ENCODE assay signal across 19 cellular contexts in the genomic region with DNA sequence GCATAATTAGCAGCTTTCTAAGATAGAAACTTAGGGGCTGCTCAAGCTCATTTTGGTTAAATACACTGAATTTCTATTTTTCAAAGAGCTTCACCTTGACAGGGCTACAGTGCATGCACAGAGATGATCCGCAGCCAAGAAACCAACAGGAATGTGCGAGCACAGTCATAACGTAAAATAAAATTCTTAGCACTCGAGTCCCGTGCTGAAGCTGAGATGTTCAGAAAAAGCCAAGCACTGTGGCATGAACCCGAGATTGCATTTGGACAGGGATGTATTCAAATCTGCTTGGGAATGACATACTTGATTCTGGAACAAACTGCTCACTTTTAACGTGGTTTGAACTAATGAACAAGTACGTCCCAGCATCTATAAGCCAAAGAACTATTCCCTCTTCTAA.
A peak's percentile ranks its signal among the peaks of the same experiment; 100 is the strongest.
DNase-seq lines count a peak whose midpoint lies in the region; ATAC-seq, FAIRE-seq and TF ChIP-seq lines count a peak whose summit lies in the region.
"Had no signal": no experiment of that assay in that cellular context is flagged by ENCODE, and none has a peak within 500 bp of the region (broad histone marks: within the 10 kb centered on the region; RNA-seq: fewer than 3 reads in every experiment).

No MANE protein-coding gene starts in this region.

- in situ Hi-C loops in GM23248 (cut with MboI): no loop called here

- no peak for TF ChIP-seq POLR2A in H54 (IDR thresholded peaks at IDR 0.05; ENCODE audit: low read depth, low read length)

- H3K4me3 Mint-ChIP-seq in endodermal cell: no peak overlapping the region
- H3K4me3 Mint-ChIP-seq in mesothelial cell of epicardium: no peak overlapping the region
- H3K4me3 Mint-ChIP-seq: activated T-helper 17 cell treated with anti-CD3 and anti-CD28 coated beads, Interleukin-2, amount 50 U/mL, for 72 hours; T-helper 1 cell treated with Interleukin-12 subunit alpha and Interleukin-12 subunit beta and Interleukin-4 antibody, amounts not matched to agents 30 μg/mL and 1 μg/mL, for 36 hours; WTC11 had no signal

- H3K36me3 ChIP-seq in endodermal cell (ENCODE audit: control insufficient read depth, insufficient read depth, low read length) (no peaks in the 10 kb centered on the region), thoracic aorta (no peaks in the 10 kb centered on the region), GM23248 (ENCODE audit: low read depth) (no peaks in the 10 kb centered on the region)
- H3K36me3 ChIP-seq: BLaER1 treated with 17β-estradiol and CSF1 and Interleukin-3, amounts not matched to agents 10 nM and 100 nM had no signal

- H3K27me3 Mint-ChIP-seq in endodermal cell (ENCODE audit: insufficient read depth) (no peaks in the 10 kb centered on the region), mesothelial cell of epicardium (ENCODE audit: low read depth) (no peaks in the 10 kb centered on the region)
- H3K27me3 Mint-ChIP-seq: activated T-helper 17 cell treated with anti-CD3 and anti-CD28 coated beads, Interleukin-2, amount 50 U/mL, for 72 hours had no signal

- ATAC-seq in thoracic aorta (ENCODE audit: insufficient number of reproducible peaks, low FRiP score, low read depth): no peak
- ATAC-seq: activated T-helper 17 cell treated with anti-CD3 and anti-CD28 coated beads, Interleukin-2, amount 50 U/mL, for 72 hours; WTC11 had no signal

- no peaks in the 10 kb centered on the region for H3F3A ChIP-seq in GM23248 (ENCODE audit: insufficient read depth)

- no peak overlapping the region for H2AFZ ChIP-seq in GM23248

- peak; percentile 47 for DNase-seq in activated CD8-positive, alpha-beta memory T cell treated with anti-CD3 and anti-CD28 coated beads for 24 hours
- DNase-seq in activated CD8-positive, alpha-beta memory T cell treated with anti-CD3 and anti-CD28 coated beads, Interleukin-2, amount 50 U/mL, for 48 hours: no peak
- DNase-seq in endodermal cell (no peak), mesothelial cell of epicardium (ENCODE audit: low spot score in 2 of 2, unreplicated experiment in 2 of 2) (no peak), thoracic aorta (ENCODE audit: low spot score) (no peak), germinal center (ENCODE audit: low spot score) (no peak), H54 (ENCODE audit: insufficient read length, low spot score) (no peak), GM23248 (no peak)
- DNase-seq: dermis blood vessel endothelial cell; DMS53; glutamatergic neuron; NCI-H2029; NCI-H446 treated with DMSO at 0.1 percent for 48 hours; stimulated activated CD4-positive, alpha-beta T cell treated with anti-CD3 and anti-CD28 coated beads, Interleukin-4, amount 100 ng/mL, for 24 hours had no signal

- H3K4me2 ChIP-seq in GM23248 (ENCODE audit: unreplicated experiment): no peak overlapping the region

- H3K27me3 ChIP-seq in endodermal cell (ENCODE audit: control insufficient read depth, insufficient read depth, low read length, poor library complexity, severe bottlenecking) (no peaks in the 10 kb centered on the region), thoracic aorta (replicated peaks; ENCODE audit: insufficient read depth) (no peaks in the 10 kb centered on the region), GM23248 (replicated peaks; ENCODE audit: insufficient read depth) (no peaks in the 10 kb centered on the region)
- H3K27me3 ChIP-seq: BLaER1 treated with 17β-estradiol and CSF1 and Interleukin-3, amounts not matched to agents 10 nM and 100 nM had no signal

- 85 to 93% methylated on average over 8 of the region's 8 CpGs for WGBS in endodermal cell (ENCODE audit: insufficient coverage in 1 of 2, insufficient read length in 1 of 2), 2 experiments
- WGBS in GM23248 (ENCODE audit: low coverage in 1 of 2, low lambda C conversion rate in 2 of 2, missing lambda C conversion rate in 2 of 2), 2 experiments: 74 to 75% methylated on average over 8 of the region's 8 CpGs

- H3K4me1 ChIP-seq in endodermal cell (ENCODE audit: control insufficient read depth, insufficient read depth, low read length): peaks cover 24% of the 10 kb centered on the region
- H3K4me1 ChIP-seq in thoracic aorta (ENCODE audit: control insufficient read depth in 1 of 2, low read depth in 2 of 2): peaks cover 16 to 58% of the 10 kb centered on the region in 2 donors
- peaks cover 16% of the 10 kb centered on the region for H3K4me1 ChIP-seq in GM23248 (ENCODE audit: insufficient read depth)

- no peak overlapping the region for H3K9ac ChIP-seq in endodermal cell (ENCODE audit: extremely low read depth, low read length, poor library complexity, severe bottlenecking)
- H3K9ac ChIP-seq in GM23248: no peak overlapping the region
- H3K9ac ChIP-seq: BLaER1 treated with 17β-estradiol and CSF1 and Interleukin-3, amounts not matched to agents 10 nM and 100 nM had no signal

- H3K27ac ChIP-seq in endodermal cell (ENCODE audit: low read depth, low read length) (no peak overlapping the region), thoracic aorta (peak overlapping the region; percentile 81 to 91), GM23248 (no peak overlapping the region)
- H3K27ac ChIP-seq: 22Rv1; BLaER1 treated with 17β-estradiol and CSF1 and Interleukin-3, amounts not matched to agents 10 nM and 100 nM had no signal

- H3K4me3 ChIP-seq in endodermal cell (ENCODE audit: low read length): peak overlapping the region; percentile 72
- H3K4me3 ChIP-seq in thoracic aorta: peak overlapping the region; percentile 75
- H3K4me3 ChIP-seq in GM23248: no peak overlapping the region
- H3K4me3 ChIP-seq: BLaER1 treated with 17β-estradiol and CSF1 and Interleukin-3, amounts not matched to agents 10 nM and 100 nM had no signal

- H3K9me3 ChIP-seq in endodermal cell (ENCODE audit: control insufficient read depth, low read length): no peaks in the 10 kb centered on the region
- H3K9me3 ChIP-seq in thoracic aorta: no peaks in the 10 kb centered on the region
- no peaks in the 10 kb centered on the region for H3K9me3 ChIP-seq in GM23248 (ENCODE audit: low read depth)
- H3K9me3 ChIP-seq: BLaER1 treated with 17β-estradiol and CSF1 and Interleukin-3, amounts not matched to agents 10 nM and 100 nM had no signal

- TF ChIP-seq CTCF in endodermal cell (conservative IDR thresholded peaks at IDR 0.05) (no peak), mesothelial cell of epicardium (IDR thresholded peaks at IDR 0.05; ENCODE audit: unreplicated experiment) (no peak), thoracic aorta (IDR thresholded peaks at IDR 0.05) (no peak)

- H4K20me1 ChIP-seq in GM23248 (ENCODE audit: insufficient read depth): no peaks in the 10 kb centered on the region
- H4K20me1 ChIP-seq: BLaER1 treated with 17β-estradiol and CSF1 and Interleukin-3, amounts not matched to agents 10 nM and 100 nM had no signal

- H3K9me3 Mint-ChIP-seq in endodermal cell: peaks cover 1% of the 10 kb centered on the region
- H3K9me3 Mint-ChIP-seq in mesothelial cell of epicardium: no peaks in the 10 kb centered on the region
- H3K9me3 Mint-ChIP-seq: activated T-helper 17 cell treated with anti-CD3 and anti-CD28 coated beads, Interleukin-2, amount 50 U/mL, for 72 hours; T-helper 1 cell treated with Interleukin-12 subunit alpha and Interleukin-12 subunit beta and Interleukin-4 antibody, amounts not matched to agents 30 μg/mL and 1 μg/mL, for 36 hours; WTC11 had no signal

- H3K4me1 Mint-ChIP-seq in endodermal cell (peaks cover 65% of the 10 kb centered on the region), mesothelial cell of epicardium (peaks cover 81% of the 10 kb centered on the region)
- H3K4me1 Mint-ChIP-seq: activated T-helper 17 cell treated with anti-CD3 and anti-CD28 coated beads, Interleukin-2, amount 50 U/mL, for 72 hours had no signal

- no peaks in the 10 kb centered on the region for H3K79me2 ChIP-seq in GM23248 (ENCODE audit: insufficient read depth)

- no peaks in the 10 kb centered on the region for H3K9me2 ChIP-seq in GM23248 (ENCODE audit: insufficient read depth)

- H3K27ac Mint-ChIP-seq in endodermal cell (peak overlapping the region; percentile 32), mesothelial cell of epicardium (peak overlapping the region; percentile 52)
- H3K27ac Mint-ChIP-seq: activated T-helper 17 cell treated with anti-CD3 and anti-CD28 coated beads, Interleukin-2, amount 50 U/mL, for 72 hours; T-helper 1 cell treated with Interleukin-12 subunit alpha and Interleukin-12 subunit beta and Interleukin-4 antibody, amounts not matched to agents 30 μg/mL and 1 μg/mL, for 36 hours; WTC11 had no signal

- H3K36me3 Mint-ChIP-seq in endodermal cell (ENCODE audit: low read depth) (peaks cover 4% of the 10 kb centered on the region), mesothelial cell of epicardium (peaks cover 3% of the 10 kb centered on the region)
- H3K36me3 Mint-ChIP-seq: WTC11 had no signal

- FAIRE-seq in H54 (lab: Jason Lieb, UNC): no peak

Comparison
In these comparisons a context has a peak if more than half of its experiments do, and no peak if none do; other contexts are left out.
1. H3K27ac ChIP-seq: peak in thoracic aorta (2 of 2); none in endodermal cell (single experiment) and GM23248 (single experiment).